In the genomic region with DNA sequence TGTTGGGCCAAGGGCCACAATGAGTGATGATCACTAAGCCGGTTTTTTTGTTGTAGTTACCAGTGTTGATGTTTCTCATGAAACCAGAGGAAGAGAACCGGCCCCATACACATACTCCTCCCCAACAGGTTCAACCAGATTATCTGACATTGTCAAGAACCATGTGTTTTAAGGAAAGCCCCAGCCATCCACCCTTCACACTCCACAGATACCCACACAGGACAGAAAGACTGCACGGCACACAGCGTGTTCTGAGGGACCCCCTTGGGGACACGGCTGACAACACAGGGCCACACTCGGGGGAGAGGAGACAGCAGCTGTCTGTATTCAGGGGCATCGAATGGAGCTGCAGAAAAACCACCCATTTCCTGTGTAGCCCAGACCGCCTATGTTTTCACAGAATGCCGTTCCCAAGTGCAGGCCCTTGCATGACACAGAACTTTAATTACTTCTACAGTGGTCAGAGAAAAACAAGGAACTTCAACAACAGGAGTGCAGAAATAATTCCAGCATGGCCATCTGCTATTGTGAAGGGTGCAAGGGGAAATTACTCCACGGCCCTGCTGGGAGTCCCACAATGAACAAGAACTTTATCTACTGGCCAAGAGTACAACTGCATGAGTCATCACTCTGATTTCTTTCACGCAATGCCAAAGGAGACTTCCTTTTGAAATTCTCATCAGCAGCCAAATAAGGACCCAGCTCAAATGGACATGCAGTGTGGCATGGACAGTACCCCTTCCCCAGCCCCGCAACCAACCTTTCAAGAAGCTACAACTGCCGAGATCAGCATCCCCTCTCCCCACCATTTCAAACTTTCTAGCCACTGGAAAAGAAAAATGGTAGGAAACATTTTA, we compare ENCODE assay signal across 8 cellular contexts. TPM values are rescaled to one million over a fixed set of nuclear protein-coding genes. Genes with fewer than 3 reads are reported as not detected.
DNase-seq lines count a peak whose midpoint lies in the region; ATAC-seq, FAIRE-seq and TF ChIP-seq lines count a peak whose summit lies in the region.

No MANE protein-coding gene starts in this region.

- H3K9ac ChIP-seq in SK-N-MC (ENCODE audit: insufficient read length) (peak overlapping the region; percentile 99), GM12878 (ENCODE audit: control insufficient read depth, insufficient read depth, low read length) (peak overlapping the region; percentile 98)

- no peaks in the 10 kb centered on the region for H3K9me3 ChIP-seq in SK-N-MC (ENCODE audit: low read depth, low read length)
- H3K9me3 ChIP-seq in GM12878 (replicated peaks; ENCODE audit: control insufficient read depth, insufficient read depth, low read length): no peaks in the 10 kb centered on the region; the same call in 2 of the 3 replicates
- no peaks in the 10 kb centered on the region for H3K9me3 ChIP-seq in right cardiac atrium (ENCODE audit: control insufficient read depth, low read length)

- H3K36me3 ChIP-seq in SK-N-MC (ENCODE audit: insufficient read depth, low read length): peaks cover 50% of the 10 kb centered on the region
- peaks cover 26 to 36% of the 10 kb centered on the region in 2 experiments for H3K36me3 ChIP-seq in GM12878 (ENCODE audit: control insufficient read depth in 2 of 2, insufficient read depth in 2 of 2, low read length in 1 of 2)

- BruUV-seq in GM12878 (replicated peaks; lab: Mats Ljungman, UMichigan): no TSS peak

- RAD21 ChIA-PET in GM12878 (lab: Charles Lee; ENCODE audit: unreplicated experiment): interaction anchor here (0.8 to 6.3 kb wide), 27 partner anchors 18 to 874 kb away, joined by 3 to 98 read pairs (median 10); no protein-coding TSS in a partner anchor

- peak; percentile 70 for TF ChIP-seq POLR2A in GM12878 (IDR thresholded peaks at IDR 0.05; ENCODE audit: low read depth, low read length)

- peak overlapping the region; percentile 19; the same call in 1 of the 2 replicates for H3K27ac ChIP-seq in SK-N-MC
- H3K27ac ChIP-seq in GM12878 (ENCODE audit: control insufficient read depth, insufficient read depth): peak overlapping the region; percentile 98
- peak overlapping the region; percentile 98 for H3K27ac ChIP-seq in right cardiac atrium (ENCODE audit: low read length)

- TF ChIP-seq CTCF in GM10248 (IDR thresholded peaks at IDR 0.05; ENCODE audit: control extremely low read depth, extremely low read depth, low read depth, missing control alignments) (no peak), GM12878 (IDR thresholded peaks at IDR 0.05 in 2 of 3, conservative IDR thresholded peaks at IDR 0.05 in 1 of 3; ENCODE audit: control insufficient read depth in 2 of 3, extremely low read depth in 1 of 3, insufficient read depth in 1 of 3, low read depth in 3 of 3, low read length in 3 of 3) (no peak)

- CTCF ChIA-PET in GM10248 (lab: Yijun Ruan, JAX) (interaction anchor here (0.9 kb wide), 1 partner anchor 45 kb away, joined by 3 read pairs; no protein-coding TSS in a partner anchor), GM12878 (lab: Yijun Ruan, JAX) (interaction anchor here (0.8 to 3.4 kb wide), 26 partner anchors 18 to 545 kb away, joined by 3 to 18 read pairs (median 4); no protein-coding TSS in a partner anchor)

- H3K27me3 ChIP-seq in GM12878 (replicated peaks in 1 of 2; ENCODE audit: control insufficient read depth in 2 of 2, insufficient read depth in 2 of 2, low read length in 1 of 2): no peaks in the 10 kb centered on the region
- H3K27me3 ChIP-seq in right cardiac atrium (ENCODE audit: control insufficient read depth, insufficient read depth): no peaks in the 10 kb centered on the region

- SMC1A ChIA-PET in GM12878 (lab: Charles Lee; ENCODE audit: uncharacterized antibody, unreplicated experiment): interaction anchor here (0.7 to 6.8 kb wide), 34 partner anchors 16 to 875 kb away, joined by 3 to 73 read pairs (median 6); no protein-coding TSS in a partner anchor

- peak overlapping the region; percentile 81 for H3K4me3 ChIP-seq in SK-N-MC
- peak overlapping the region; percentile 93 for H3K4me3 ChIP-seq in GM12878
- peak overlapping the region; percentile 91 for H3K4me3 ChIP-seq in right cardiac atrium (ENCODE audit: low read length)

- DNase-seq in GM10248 (ENCODE audit: extremely low spot score) (peak; percentile 57), SK-N-MC (ENCODE audit: low read depth, low spot score) (no peak), GM12878 (ENCODE audit: low read depth, low spot score) (no peak), right cardiac atrium (peak; percentile 64 to 82 (median 65)), posterior vena cava (ENCODE audit: low spot score) (peak; percentile 86), cortex of kidney (lab: John Stamatoyannopoulos, UW) (no peak)

- POLR2A ChIA-PET in GM10248 (lab: Yijun Ruan, JAX): interaction anchor here (0.8 to 4.0 kb wide), 8 partner anchors 18 to 92 kb away, joined by 3 to 45 read pairs (median 3); no protein-coding TSS in a partner anchor
- POLR2A ChIA-PET in GM12878 (lab: Charles Lee): interaction anchor here (0.7 to 4.8 kb wide), 23 partner anchors 12 to 172 kb away, joined by 3 to 54 read pairs (median 4); no protein-coding TSS in a partner anchor

- peak overlapping the region; percentile 87 for H3K4me2 ChIP-seq in GM12878 (ENCODE audit: control insufficient read depth, insufficient read depth)

- intact Hi-C loops in GM12878 (cut with micrococcal nuclease; ENCODE audit: unreplicated experiment) (loop anchor here (1.0 to 10.0 kb wide), 7 partner anchors 48 to 872 kb away; no protein-coding TSS in a partner anchor), right cardiac atrium (cut with DNase I) (loop anchor here (5.0 to 10.0 kb wide), 9 partner anchors 35 to 982 kb away; no protein-coding TSS in a partner anchor), posterior vena cava (cut with DNase I) (loop anchor here (10.0 kb wide), 1 partner anchor 462 kb away; no protein-coding TSS in a partner anchor)

- H3K79me2 ChIP-seq in GM12878 (ENCODE audit: control insufficient read depth, insufficient read depth, low read length): peaks cover 74% of the 10 kb centered on the region

- peak; percentile 16 for ATAC-seq in HG03460 (IDR thresholded peaks at IDR 0.05; ENCODE audit: unreplicated experiment)
- peak; percentile 19 for ATAC-seq in GM12878
- peak; percentile 74 to 75 for ATAC-seq in right cardiac atrium
- ATAC-seq in GM18909 (IDR thresholded peaks at IDR 0.05; ENCODE audit: poor library complexity, unreplicated experiment): no peak

- no peaks in the 10 kb centered on the region; the same call in 1 of the 2 replicates for H4K20me1 ChIP-seq in GM12878 (ENCODE audit: control insufficient read depth, insufficient read depth)

- no peak overlapping the region for H2AFZ ChIP-seq in GM12878 (ENCODE audit: control insufficient read depth, low read depth, low read length)

- in situ Hi-C loops in GM12878 (cut with MboI): loop anchor here (5.0 kb wide), 1 partner anchor 250 kb away; no protein-coding TSS in a partner anchor

- no peak for TF ChIP-seq RAD21 in GM12878 (IDR thresholded peaks at IDR 0.05; ENCODE audit: insufficient read depth, low read depth, low read length)

- peak in 1 of 2 experiments; percentile 18; a peak in 1 of 4 replicates for TF ChIP-seq EP300 in GM12878 (IDR thresholded peaks at IDR 0.05; ENCODE audit: borderline replicate concordance in 1 of 2, control insufficient read depth in 1 of 2, low read depth in 2 of 2, low read length in 2 of 2)

- peaks cover 13% of the 10 kb centered on the region for H3K4me1 ChIP-seq in GM12878 (ENCODE audit: control insufficient read depth, insufficient read depth, low read length)
- H3K4me1 ChIP-seq in right cardiac atrium (ENCODE audit: control insufficient read depth, insufficient read depth, low read length): peaks cover 10% of the 10 kb centered on the region

- 2% methylated on average over 13 of the region's 13 CpGs for WGBS in GM12878 (ENCODE audit: insufficient coverage, insufficient replicate concordance, low lambda C conversion rate, missing lambda C conversion rate)
- WGBS in right cardiac atrium: 2% methylated on average over 13 of the region's 13 CpGs

- FAIRE-seq in GM12878 (lab: Jason Lieb, UNC): peak; percentile 65

TF ChIP-seq in GM12878, 131 proteins besides CTCF, POLR2A, EP300 and RAD21 (continues in another document):
- TF ChIP-seq, protein P1, sequence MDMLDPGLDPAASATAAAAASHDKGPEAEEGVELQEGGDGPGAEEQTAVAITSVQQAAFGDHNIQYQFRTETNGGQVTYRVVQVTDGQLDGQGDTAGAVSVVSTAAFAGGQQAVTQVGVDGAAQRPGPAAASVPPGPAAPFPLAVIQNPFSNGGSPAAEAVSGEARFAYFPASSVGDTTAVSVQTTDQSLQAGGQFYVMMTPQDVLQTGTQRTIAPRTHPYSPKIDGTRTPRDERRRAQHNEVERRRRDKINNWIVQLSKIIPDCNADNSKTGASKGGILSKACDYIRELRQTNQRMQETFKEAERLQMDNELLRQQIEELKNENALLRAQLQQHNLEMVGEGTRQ (IDR thresholded peaks at IDR 0.05; ENCODE audit: borderline replicate concordance, low read depth, low read length): no peak
- TF ChIP-seq ZBED1 (IDR thresholded peaks at IDR 0.05; ENCODE audit: borderline replicate concordance) (no peak), EGR1 (IDR thresholded peaks at IDR 0.05; ENCODE audit: borderline replicate concordance in 1 of 2, low read depth in 2 of 2, low read length in 2 of 2) (no peak), STAT1 (conservative IDR thresholded peaks at IDR 0.05) (no peak), RB1 (IDR thresholded peaks at IDR 0.05; ENCODE audit: borderline replicate concordance) (no peak), POU2F2 (IDR thresholded peaks at IDR 0.05; ENCODE audit: borderline replicate concordance, low read depth, low read length) (peak; percentile 16; the same call in 1 of the 3 replicates)

RNA-seq across cellular contexts. Expression of a gene that starts 2.3 kb away (rescaled TPM):
- total RNA-seq in GM12878 (2013; cell fraction: nucleolus; rRNA removed): 102 and 109 TPM in 2 replicates
- 17.6 and 19.9 TPM in 2 replicates for total RNA-seq in GM12878 (2014; rRNA removed)
- 16.1 and 16.2 TPM in 2 replicates for total RNA-seq in GM12878 (2014; rRNA removed; fragmentation: Illumina TruSeq; extraction: Trizol)
- 42.1 and 47.3 TPM in 2 replicates for total RNA-seq in GM12878 (2021)
- 25.2 TPM for polyA plus RNA-seq in GM12878 (2011; ENCODE audit: low read depth)
- polyA plus RNA-seq in GM12878 (2011; rRNA removed): 31.5 and 32.0 TPM in 2 replicates
- 29.9 and 31.3 TPM in 2 replicates for polyA plus RNA-seq in GM12878 (2011; cell fraction: cytosol; rRNA removed)
- polyA plus RNA-seq in GM12878 (2011; cell fraction: nucleus; rRNA removed): 60.5 and 74.6 TPM in 2 replicates
- 49.8 and 49.9 TPM in 2 replicates for polyA plus RNA-seq in GM12878 (2012)
- polyA plus RNA-seq in GM12878 (2014; fragmentation: Illumina TruSeq; extraction: Trizol): 21.6 and 26.4 TPM in 2 replicates
- polyA plus RNA-seq in GM12878 (2014; fragmentation: Nextera tagmentation; extraction: Ambion mirVana): 10 to 100 TPM in 1 of 2 experiments, 1 to 10 TPM in 1; 7.4 to 15.4 TPM
- polyA plus RNA-seq in GM12878 (2014; rRNA removed): 20.2 and 25.4 TPM in 2 replicates
- polyA plus RNA-seq in GM12878 (2016; fragmentation: Nextera tagmentation; extraction: Ambion mirVana): 10 to 100 TPM; 48.6 to 54.1 TPM
- polyA minus RNA-seq in GM12878 (2011; rRNA and poly(A)+ RNA removed): 78.3 and 96.8 TPM in 2 replicates
- 15.2 and 23.9 TPM in 2 replicates for polyA minus RNA-seq in GM12878 (2011; cell fraction: cytosol; rRNA and poly(A)+ RNA removed)
- polyA minus RNA-seq in GM12878 (2011; cell fraction: nucleus; rRNA and poly(A)+ RNA removed): 201 and 273 TPM in 2 replicates
- total RNA-seq in right cardiac atrium: 10 to 100 TPM; 35.7 to 46.1 (median 39.9) TPM
- polyA plus RNA-seq in right cardiac atrium: 27.2 TPM
- total RNA-seq in posterior vena cava: 100 to 1,000 TPM; 183 to 493 TPM

Comparison
In these comparisons a context has a peak if more than half of its experiments do, and no peak if none do; other contexts are left out.
1. DNase-seq: peak in GM10248 (single experiment), right cardiac atrium (3 of 3) and posterior vena cava (single experiment); none in SK-N-MC (single experiment), GM12878 (single experiment) and cortex of kidney (single experiment).
2. H3K27ac ChIP-seq: peak in every context shown above with its lines; median percentile 98 in GM12878; 98 in right cardiac atrium; 19 in SK-N-MC.
3. Peak in every context shown above with its lines, with median percentiles within 50 percentile points of each other: H3K4me3 ChIP-seq.